ENCODE assay signal across 16 cellular contexts in genomic region chr20:48747840-48748416, GRCh38.
DNase-seq lines count a peak whose midpoint lies in the region; TF ChIP-seq lines count a peak whose summit lies in the region.
"Had no signal": no experiment of that assay in that cellular context is flagged by ENCODE, and none has a peak within 500 bp of the region (broad histone marks: within the 10 kb centered on the region; RNA-seq: fewer than 3 reads in every experiment).

No MANE protein-coding gene starts in this region.

- peaks cover 0 to 1% (median 0%) of the 10 kb centered on the region in 3 donors for H3K27me3 Mint-ChIP-seq in CD14-positive monocyte (ENCODE audit: low read depth in 3 of 3)
- no peaks in the 10 kb centered on the region for H3K27me3 Mint-ChIP-seq in activated T-helper 1 cell treated with anti-CD3 and anti-CD28 coated beads, Interleukin-12 subunit alpha, Interleukin-12 subunit beta, Interleukin-2, Interleukin-4 antibody, amounts not matched to agents 30 ng/mL and 10 ng/mL and 1 ng/mL, durations not matched to agents 14 hours and 24 hours and 36 hours (ENCODE audit: insufficient read depth)
- H3K27me3 Mint-ChIP-seq in immature natural killer cell (ENCODE audit: low read depth in 3 of 3) = peaks cover 2 to 8% (median 4%) of the 10 kb centered on the region in 3 donors
- peaks cover 27% of the 10 kb centered on the region for H3K27me3 Mint-ChIP-seq in type B pancreatic cell

- no peaks in the 10 kb centered on the region for H3K27me3 ChIP-seq in WERI-Rb-1 (ENCODE audit: insufficient read depth, low read depth, severe bottlenecking)
- H3K27me3 ChIP-seq: BE2C, Peyer's patch had no signal

- TF ChIP-seq CTCF in CD14-positive monocyte (IDR thresholded peaks at IDR 0.05) (no peak), GM13977 (IDR thresholded peaks at IDR 0.05; ENCODE audit: extremely low read depth, insufficient read depth, missing control alignments) (no peak), WERI-Rb-1 (IDR thresholded peaks at IDR 0.05; ENCODE audit: low read depth, low read length) (no peak), type B pancreatic cell (conservative IDR thresholded peaks at IDR 0.05) (no peak)

- intact Hi-C loops in CD14-positive monocyte (cut with micrococcal nuclease) = no loop called here
- intact Hi-C loops in activated T-helper 1 cell treated with anti-CD3 and anti-CD28 coated beads, Interleukin-12 subunit alpha, Interleukin-12 subunit beta, Interleukin-2, Interleukin-4 antibody, amounts not matched to agents 30 ng/mL and 10 ng/mL and 1 ng/mL, durations not matched to agents 14 hours and 24 hours and 36 hours (cut with micrococcal nuclease) = no loop called here

- peaks cover 24% of the 10 kb centered on the region for H3K36me3 ChIP-seq in WERI-Rb-1
- H3K36me3 ChIP-seq: BE2C, Peyer's patch had no signal

- peak overlapping the region; percentile 20 to 85 (median 56) for H3K27ac Mint-ChIP-seq in CD14-positive monocyte
- peak overlapping the region; percentile 18 for H3K27ac Mint-ChIP-seq in activated T-helper 1 cell treated with anti-CD3 and anti-CD28 coated beads, Interleukin-12 subunit alpha, Interleukin-12 subunit beta, Interleukin-2, Interleukin-4 antibody, amounts not matched to agents 30 ng/mL and 10 ng/mL and 1 ng/mL, durations not matched to agents 14 hours and 24 hours and 36 hours
- peak overlapping the region; percentile 85 to 96 (median 94) for H3K27ac Mint-ChIP-seq in immature natural killer cell
- no peak overlapping the region for H3K27ac Mint-ChIP-seq in type B pancreatic cell

- H3K4me1 Mint-ChIP-seq in CD14-positive monocyte (peaks cover 57% of the 10 kb centered on the region), immature natural killer cell (peaks cover 34 to 82% of the 10 kb centered on the region in 2 donors), type B pancreatic cell (ENCODE audit: unreplicated experiment) (peaks cover 31% of the 10 kb centered on the region)
- peaks cover 63% of the 10 kb centered on the region for H3K4me1 Mint-ChIP-seq in activated T-helper 1 cell treated with anti-CD3 and anti-CD28 coated beads, Interleukin-12 subunit alpha, Interleukin-12 subunit beta, Interleukin-2, Interleukin-4 antibody, amounts not matched to agents 30 ng/mL and 10 ng/mL and 1 ng/mL, durations not matched to agents 14 hours and 24 hours and 36 hours (ENCODE audit: low read depth)

- H3K27ac ChIP-seq in WERI-Rb-1 = no peak overlapping the region
- H3K27ac ChIP-seq: suprapubic skin had no signal

- no peak for DNase-seq in CD14-positive monocyte (ENCODE audit: low spot score)
- peak; percentile 56 for DNase-seq in GM13977 (ENCODE audit: low spot score)
- no peak for DNase-seq in activated T-helper 1 cell treated with anti-CD3 and anti-CD28 coated beads, Interleukin-12 subunit alpha, Interleukin-12 subunit beta, Interleukin-2, Interleukin-4 antibody, amounts not matched to agents 30 ng/mL and 10 ng/mL and 1 ng/mL, durations not matched to agents 14 hours and 24 hours and 36 hours (ENCODE audit: low spot score)
- no peak for DNase-seq in immature natural killer cell
- DNase-seq in foreskin melanocyte = no peak
- no peak for DNase-seq in NCI-H2196 (lab: John Stamatoyannopoulos, UW; ENCODE audit: unreplicated experiment)
- DNase-seq in WERI-Rb-1 = no peak
- no peak for DNase-seq in type B pancreatic cell (ENCODE audit: extremely low spot score, unreplicated experiment)
- DNase-seq: BE2C, kidney glomerular epithelial cell, NCI-H1092, NCI-H510A, Peyer's patch, T1000 had no signal

- H3K4me3 Mint-ChIP-seq in CD14-positive monocyte = no peak overlapping the region
- H3K4me3 Mint-ChIP-seq in activated T-helper 1 cell treated with anti-CD3 and anti-CD28 coated beads, Interleukin-12 subunit alpha, Interleukin-12 subunit beta, Interleukin-2, Interleukin-4 antibody, amounts not matched to agents 30 ng/mL and 10 ng/mL and 1 ng/mL, durations not matched to agents 14 hours and 24 hours and 36 hours = no peak overlapping the region
- peak overlapping the region; percentile 46 to 76 (median 67) for H3K4me3 Mint-ChIP-seq in immature natural killer cell
- H3K4me3 Mint-ChIP-seq in type B pancreatic cell = no peak overlapping the region

- H3K9me3 Mint-ChIP-seq in CD14-positive monocyte (no peaks in the 10 kb centered on the region), immature natural killer cell (no peaks in the 10 kb centered on the region), type B pancreatic cell (no peaks in the 10 kb centered on the region)
- no peaks in the 10 kb centered on the region for H3K9me3 Mint-ChIP-seq in activated T-helper 1 cell treated with anti-CD3 and anti-CD28 coated beads, Interleukin-12 subunit alpha, Interleukin-12 subunit beta, Interleukin-2, Interleukin-4 antibody, amounts not matched to agents 30 ng/mL and 10 ng/mL and 1 ng/mL, durations not matched to agents 14 hours and 24 hours and 36 hours

- H3K4me3 ChIP-seq in WERI-Rb-1 (ENCODE audit: low read depth, low read length) = no peak overlapping the region
- H3K4me3 ChIP-seq: gastroesophageal sphincter, Peyer's patch, suprapubic skin had no signal

- peaks cover 60 to 79% of the 10 kb centered on the region in 2 donors for H3K36me3 Mint-ChIP-seq in CD14-positive monocyte
- peaks cover 35% of the 10 kb centered on the region for H3K36me3 Mint-ChIP-seq in activated T-helper 1 cell treated with anti-CD3 and anti-CD28 coated beads, Interleukin-12 subunit alpha, Interleukin-12 subunit beta, Interleukin-2, Interleukin-4 antibody, amounts not matched to agents 30 ng/mL and 10 ng/mL and 1 ng/mL, durations not matched to agents 14 hours and 24 hours and 36 hours (ENCODE audit: low read depth)
- H3K36me3 Mint-ChIP-seq in immature natural killer cell = peaks cover 14 to 20% (median 15%) of the 10 kb centered on the region in 3 donors
- peaks cover 7% of the 10 kb centered on the region for H3K36me3 Mint-ChIP-seq in type B pancreatic cell

- H3K9me3 ChIP-seq in WERI-Rb-1 (ENCODE audit: severe bottlenecking) = no peaks in the 10 kb centered on the region
- H3K9me3 ChIP-seq: BE2C, gastroesophageal sphincter, Peyer's patch, suprapubic skin had no signal

- in situ Hi-C loops in GM13977 (cut with MboI; ENCODE audit: low pct_unique_long_range_greater_than_20kb, low sequenced_read_pairs, unreplicated experiment) = no loop called here

Comparison
In these comparisons a context has a peak if more than half of its experiments do, and no peak if none do; other contexts are left out.
1. H3K4me3 Mint-ChIP-seq: peak in immature natural killer cell (5 of 5); none in CD14-positive monocyte (0 of 2), activated T-helper 1 cell treated with anti-CD3 and anti-CD28 coated beads, Interleukin-12 subunit alpha, Interleukin-12 subunit beta, Interleukin-2, Interleukin-4 antibody, amounts not matched to agents 30 ng/mL and 10 ng/mL and 1 ng/mL, durations not matched to agents 14 hours and 24 hours and 36 hours (single experiment) and type B pancreatic cell (single experiment).